In genomic region chrX:104852241-104852640, GRCh38 we compare ENCODE assay signal across 1 cellular context.
TF ChIP-seq lines count a peak whose summit lies in the region.

No MANE protein-coding gene starts in this region.

TF ChIP-seq in GM23338, 12 proteins besides CTCF, POLR2A, EP300 and RAD21 (continued from another document):
- no peak for TF ChIP-seq ZNF462 (CRISPR knock-in tag; IDR thresholded peaks at IDR 0.05)
